8 cellular contexts compared by ENCODE assay signal in genomic region chr15:85168642-85169173, GRCh38.
DNase-seq lines count a peak whose midpoint lies in the region; ATAC-seq, FAIRE-seq and TF ChIP-seq lines count a peak whose summit lies in the region.

No MANE protein-coding gene starts in this region.

- H3K27ac Mint-ChIP-seq in chondrocyte (ENCODE audit: unreplicated experiment): no peak overlapping the region
- no peak overlapping the region for H3K27ac Mint-ChIP-seq in mesothelial cell of epicardium

- H3K27me3 Mint-ChIP-seq in chondrocyte (ENCODE audit: low read depth): no peaks in the 10 kb centered on the region
- H3K27me3 Mint-ChIP-seq in mesothelial cell of epicardium (ENCODE audit: low read depth): no peaks in the 10 kb centered on the region

- ATAC-seq in HG02840 (IDR thresholded peaks at IDR 0.05; ENCODE audit: low FRiP score, unreplicated experiment): no peak

- H3K36me3 Mint-ChIP-seq in chondrocyte (ENCODE audit: low read depth) (peaks cover 16% of the 10 kb centered on the region), mesothelial cell of epicardium (peaks cover 27% of the 10 kb centered on the region)

- H3K9me3 ChIP-seq in transverse colon: peaks cover 9 to 22% of the 10 kb centered on the region in 2 donors

- peaks cover 0 to 9% (median 2%) of the 10 kb centered on the region in 4 donors for H3K4me1 ChIP-seq in transverse colon

- H3K27ac ChIP-seq in transverse colon: no peak overlapping the region

- peak overlapping the region in 1 of 4 donors; percentile 32 for H3K4me3 ChIP-seq in transverse colon

- TF ChIP-seq POLR2A in transverse colon (IDR thresholded peaks at IDR 0.05): no peak

- in situ Hi-C loops in transverse colon (cut with MboI; ENCODE audit: low pct_ligation_motif_present in 1 of 4, low pct_unique_long_range_greater_than_20kb in 1 of 4, low sequenced_read_pairs in 3 of 4): loop anchor here in 3 of 4 donors (25.0 kb wide), 1 partner anchor 119 kb away; no protein-coding TSS in a partner anchor

- H3K4me3 Mint-ChIP-seq in chondrocyte (ENCODE audit: unreplicated experiment) (peak overlapping the region; percentile 22), mesothelial cell of epicardium (peak overlapping the region; percentile 58)

- H3K4me1 Mint-ChIP-seq in chondrocyte (ENCODE audit: low read depth) (peaks cover 12% of the 10 kb centered on the region), mesothelial cell of epicardium (peaks cover 6% of the 10 kb centered on the region)

- no peak for FAIRE-seq in D721Med (lab: Jason Lieb, UNC)

- H3K27me3 ChIP-seq in transverse colon: peaks cover 29% of the 10 kb centered on the region

- intact Hi-C loops in transverse colon (cut with DNase I; ENCODE audit: low total_unique reads): no loop called here

- H3K36me3 ChIP-seq in transverse colon: no peaks in the 10 kb centered on the region

- 17 to 38% methylated on average over 4 to 20 of the region's 20 CpGs for WGBS in transverse colon (ENCODE audit: low coverage in 1 of 2), 2 donors

- H3K9me3 Mint-ChIP-seq in chondrocyte (ENCODE audit: low read depth): peaks cover 38% of the 10 kb centered on the region
- H3K9me3 Mint-ChIP-seq in mesothelial cell of epicardium: peaks cover 52% of the 10 kb centered on the region

- no peak for TF ChIP-seq EP300 in transverse colon (IDR thresholded peaks at IDR 0.05; ENCODE audit: low read depth)

- TF ChIP-seq CTCF in D721Med (IDR thresholded peaks at IDR 0.05; ENCODE audit: insufficient read depth, missing control alignments): peak; percentile 46
- peak; percentile 71 for TF ChIP-seq CTCF in chondrocyte (IDR thresholded peaks at IDR 0.05)
- peak; percentile 61 for TF ChIP-seq CTCF in mesothelial cell of epicardium (IDR thresholded peaks at IDR 0.05; ENCODE audit: unreplicated experiment)
- peak in 4 of 5 experiments; percentile 34 to 46 (median 39) for TF ChIP-seq CTCF in transverse colon (IDR thresholded peaks at IDR 0.05)

- no peak for DNase-seq in D721Med (ENCODE audit: insufficient read length, low spot score)
- DNase-seq in HuH-7.5 (ENCODE audit: low spot score): peak; percentile 38
- peak; percentile 20 for DNase-seq in T-helper 22 cell (ENCODE audit: low read depth)
- no peak for DNase-seq in chondrocyte (ENCODE audit: low spot score)
- no peak for DNase-seq in mesothelial cell of epicardium (ENCODE audit: low spot score in 2 of 2, unreplicated experiment in 2 of 2)
- peak; percentile 57 for DNase-seq in transverse colon
- no peak for DNase-seq in ureter (ENCODE audit: low spot score)

Comparison
In these comparisons a context has a peak if more than half of its experiments do, and no peak if none do; other contexts are left out.
1. DNase-seq: peak in HuH-7.5 (single experiment), T-helper 22 cell (single experiment) and transverse colon (single experiment); none in D721Med (single experiment), chondrocyte (single experiment), mesothelial cell of epicardium (0 of 2) and ureter (single experiment).
2. Peak in every context shown above with its lines, with median percentiles within 50 percentile points of each other: CTCF ChIP-seq.